8 cellular contexts compared by ENCODE assay signal in genomic region chr5:65624570-65625555, GRCh38. TPM values are rescaled to one million over a fixed set of nuclear protein-coding genes. Genes with fewer than 3 reads are reported as not detected.
DNase-seq lines count a peak whose midpoint lies in the region; TF ChIP-seq lines count a peak whose summit lies in the region.

SHLD3 (plus strand) TSS chr5:65625027; CDS start chr5:65629588, 4,561 bp downstream.
TRAPPC13 (plus strand) TSS chr5:65625027; CDS start chr5:65625061, 34 bp downstream.

- TF ChIP-seq CTCF in LNCaP clone FGC (IDR thresholded peaks at IDR 0.05; ENCODE audit: control insufficient read depth, extremely low read depth, insufficient read depth) (no peak), fibroblast of villous mesenchyme (IDR thresholded peaks at IDR 0.05; ENCODE audit: insufficient read depth, low read depth, low read length) (no peak), nephron progenitor cell (IDR thresholded peaks at IDR 0.05) (no peak)

- H3K4me3 Mint-ChIP-seq in nephron progenitor cell = peak within 1 kb of the TSS; percentile 98
- peak within 1 kb of the TSS; percentile 94 for H3K4me3 Mint-ChIP-seq in stimulated activated naive CD8-positive, alpha-beta T cell treated with anti-CD3 and anti-CD28 coated beads, Interleukin-15, Interleukin-2, amounts not matched to agents 100 ng/mL and 50 ng/mL, for 24 hours

- H3K27ac Mint-ChIP-seq in nephron progenitor cell = peak within 1 kb of the TSS; percentile 99
- peak within 1 kb of the TSS; percentile 97 for H3K27ac Mint-ChIP-seq in stimulated activated naive CD8-positive, alpha-beta T cell treated with anti-CD3 and anti-CD28 coated beads, Interleukin-15, Interleukin-2, amounts not matched to agents 100 ng/mL and 50 ng/mL, for 24 hours

- H3K9me3 Mint-ChIP-seq in nephron progenitor cell = no peaks in the 10 kb centered on the region
- H3K9me3 Mint-ChIP-seq in stimulated activated naive CD8-positive, alpha-beta T cell treated with anti-CD3 and anti-CD28 coated beads, Interleukin-15, Interleukin-2, amounts not matched to agents 100 ng/mL and 50 ng/mL, for 24 hours = no peaks in the 10 kb centered on the region

- peaks cover 33% of the 10 kb centered on the region for H3K4me1 Mint-ChIP-seq in nephron progenitor cell
- peaks cover 49% of the 10 kb centered on the region for H3K4me1 Mint-ChIP-seq in stimulated activated naive CD8-positive, alpha-beta T cell treated with anti-CD3 and anti-CD28 coated beads, Interleukin-15, Interleukin-2, amounts not matched to agents 100 ng/mL and 50 ng/mL, for 24 hours (ENCODE audit: low read depth)

- H3K4me3 ChIP-seq in LNCaP clone FGC (ENCODE audit: low read depth, low read length) = peak within 1 kb of the TSS; percentile 92
- peak within 1 kb of the TSS; percentile 99 for H3K4me3 ChIP-seq in fibroblast of villous mesenchyme (ENCODE audit: low read depth, low read length)

- peaks cover 16% of the 10 kb centered on the region for H3K36me3 Mint-ChIP-seq in nephron progenitor cell (ENCODE audit: low read depth)
- H3K36me3 Mint-ChIP-seq in stimulated activated naive CD8-positive, alpha-beta T cell treated with anti-CD3 and anti-CD28 coated beads, Interleukin-15, Interleukin-2, amounts not matched to agents 100 ng/mL and 50 ng/mL, for 24 hours (ENCODE audit: low read depth) = peaks cover 17% of the 10 kb centered on the region

- DNase-seq in ELF-1 (ENCODE audit: low read depth, low spot score) = peak; percentile 96
- peak; percentile 85 for DNase-seq in H4 (ENCODE audit: low spot score)
- DNase-seq in LNCaP clone FGC (ENCODE audit: low read depth) = peak; percentile 73
- DNase-seq in RPMI8226 = peak; percentile 91
- DNase-seq in activated T-helper 9 cell treated with anti-CD3 and anti-CD28 coated beads, Interleukin-2, amount 50 U/mL, for 16 hours (ENCODE audit: low read depth) = peak; percentile 63
- DNase-seq in fibroblast of villous mesenchyme (ENCODE audit: low read depth) = peak; percentile 91
- peak; percentile 71 for DNase-seq in nephron progenitor cell

- no peaks in the 10 kb centered on the region for H3K27me3 Mint-ChIP-seq in nephron progenitor cell (ENCODE audit: low read depth, poor library complexity)
- no peaks in the 10 kb centered on the region for H3K27me3 Mint-ChIP-seq in stimulated activated naive CD8-positive, alpha-beta T cell treated with anti-CD3 and anti-CD28 coated beads, Interleukin-15, Interleukin-2, amounts not matched to agents 100 ng/mL and 50 ng/mL, for 24 hours

RNA-seq across cellular contexts. Expression of gene SHLD3, which starts in this region (rescaled TPM):
- 3.6 and 5.7 TPM in 2 replicates for total RNA-seq in H4 (2014; rRNA removed; shearing (Covaris generic))
- total RNA-seq in fibroblast of villous mesenchyme = 3.2 and 5.2 TPM in 2 replicates

RNA-seq across cellular contexts. Expression of gene TRAPPC13, which starts in this region (rescaled TPM):
- total RNA-seq in H4 (2014; rRNA removed; shearing (Covaris generic)) = 20.7 and 38.0 TPM in 2 replicates
- total RNA-seq in fibroblast of villous mesenchyme = 17.4 and 32.0 TPM in 2 replicates

Comparison
In these comparisons a context has a peak if more than half of its experiments do, and no peak if none do; other contexts are left out.
1. Peak in every context shown above with its lines: DNase-seq and H3K4me3 ChIP-seq.